14 cellular contexts compared by ENCODE assay signal in genomic region chr7:128112018-128112780, GRCh38.
DNase-seq lines count a peak whose midpoint lies in the region; ATAC-seq and TF ChIP-seq lines count a peak whose summit lies in the region.
"Had no signal": no experiment of that assay in that cellular context is flagged by ENCODE, and none has a peak within 500 bp of the region (broad histone marks: within the 10 kb centered on the region; RNA-seq: fewer than 3 reads in every experiment).

No MANE protein-coding gene starts in this region.

- H3K4me3 ChIP-seq in dorsolateral prefrontal cortex (peak overlapping the region in 23 of 59 donors; percentile 4 to 42 (median 21)), upper lobe of right lung (no peak overlapping the region)
- H3K4me3 ChIP-seq: hepatocyte had no signal

- no peaks in the 10 kb centered on the region for H3K27me3 ChIP-seq in dorsolateral prefrontal cortex
- H3K27me3 ChIP-seq in upper lobe of right lung, result no peaks in the 10 kb centered on the region
- H3K27me3 ChIP-seq: hepatocyte had no signal

- H3K9me3 Mint-ChIP-seq in activated naive CD4-positive, alpha-beta T cell treated with anti-CD3 and anti-CD28 coated beads, Interleukin-2, amount 50 U/mL, for 24 hours, result no peaks in the 10 kb centered on the region
- H3K9me3 Mint-ChIP-seq: activated T-cell treated with anti-CD3 and anti-CD28 coated beads, Interleukin-2, amount 50 U/mL, for 4 hours had no signal

- H3K4me1 ChIP-seq in upper lobe of right lung, result peaks cover 12% of the 10 kb centered on the region
- H3K4me1 ChIP-seq: parathyroid adenoma had no signal

- DNase-seq in activated naive CD4-positive, alpha-beta T cell (lab: John Stamatoyannopoulos, UW), result no peak
- DNase-seq in NCI-H345 treated with DMSO at 0.1 percent for 48 hours (lab: John Stamatoyannopoulos, UW; ENCODE audit: unreplicated experiment) (peak; percentile 9), dorsolateral prefrontal cortex (peak in 1 of 10 donors; percentile 38), upper lobe of right lung (peak; percentile 58), EL (no peak), GM20000 (ENCODE audit: low spot score) (no peak)
- no peak for DNase-seq in stimulated activated CD4-positive, alpha-beta T cell treated with anti-CD3 and anti-CD28 coated beads, Interleukin-4, amount 100 ng/mL, for 1 hour
- DNase-seq: activated T-cell treated with anti-CD3 and anti-CD28 coated beads, Interleukin-2, amount 50 U/mL, for 4 hours; HCEC 1CT; mammary epithelial cell had no signal

- H3K4me1 Mint-ChIP-seq in activated naive CD4-positive, alpha-beta T cell treated with anti-CD3 and anti-CD28 coated beads, Interleukin-2, amount 50 U/mL, for 24 hours, result peaks cover 58% of the 10 kb centered on the region

- H3K27ac ChIP-seq in dorsolateral prefrontal cortex, result peak overlapping the region in 53 of 59 donors; percentile 3 to 89 (median 68)
- H3K27ac ChIP-seq in upper lobe of right lung, result no peak overlapping the region
- H3K27ac ChIP-seq: epithelial cell of prostate, hepatocyte, parathyroid adenoma had no signal

- peak overlapping the region; percentile 5 for H3K27ac Mint-ChIP-seq in activated naive CD4-positive, alpha-beta T cell treated with anti-CD3 and anti-CD28 coated beads, Interleukin-2, amount 50 U/mL, for 24 hours

- no peak for TF ChIP-seq CTCF in dorsolateral prefrontal cortex (IDR thresholded peaks at IDR 0.05 in 54 of 56, conservative IDR thresholded peaks at IDR 0.05 in 2 of 56; ENCODE audit: low read depth in 1 of 56, partially characterized antibody in 56 of 56)
- TF ChIP-seq CTCF in upper lobe of right lung (IDR thresholded peaks at IDR 0.05), result no peak
- TF ChIP-seq CTCF in GM20000 (IDR thresholded peaks at IDR 0.05; ENCODE audit: extremely low read depth, missing control alignments), result no peak

- H3K27me3 Mint-ChIP-seq in activated naive CD4-positive, alpha-beta T cell treated with anti-CD3 and anti-CD28 coated beads, Interleukin-2, amount 50 U/mL, for 24 hours, result no peaks in the 10 kb centered on the region

- H3K36me3 Mint-ChIP-seq in activated naive CD4-positive, alpha-beta T cell treated with anti-CD3 and anti-CD28 coated beads, Interleukin-2, amount 50 U/mL, for 24 hours, result no peaks in the 10 kb centered on the region

- no peak for ATAC-seq in upper lobe of right lung

- H3K36me3 ChIP-seq in upper lobe of right lung, result no peaks in the 10 kb centered on the region

- intact Hi-C loops in dorsolateral prefrontal cortex (cut with DNase I), result no loop called here
- intact Hi-C loops in upper lobe of right lung (cut with DNase I), result no loop called here

- H3K4me3 Mint-ChIP-seq in activated naive CD4-positive, alpha-beta T cell treated with anti-CD3 and anti-CD28 coated beads, Interleukin-2, amount 50 U/mL, for 24 hours, result peak overlapping the region; percentile 5
- H3K4me3 Mint-ChIP-seq: activated T-cell treated with anti-CD3 and anti-CD28 coated beads, Interleukin-2, amount 50 U/mL, for 4 hours had no signal

- H3K9me3 ChIP-seq in upper lobe of right lung, result no peaks in the 10 kb centered on the region

Comparison
In these comparisons a context has a peak if more than half of its experiments do, and no peak if none do; other contexts are left out.
1. DNase-seq: peak in NCI-H345 treated with DMSO at 0.1 percent for 48 hours (single experiment) and upper lobe of right lung (single experiment); none in activated naive CD4-positive, alpha-beta T cell (0 of 4), EL (single experiment), stimulated activated CD4-positive, alpha-beta T cell treated with anti-CD3 and anti-CD28 coated beads, Interleukin-4, amount 100 ng/mL, for 1 hour (single experiment) and GM20000 (single experiment).